Comparison of ENCODE assay signal across 21 cellular contexts in the genomic region with DNA sequence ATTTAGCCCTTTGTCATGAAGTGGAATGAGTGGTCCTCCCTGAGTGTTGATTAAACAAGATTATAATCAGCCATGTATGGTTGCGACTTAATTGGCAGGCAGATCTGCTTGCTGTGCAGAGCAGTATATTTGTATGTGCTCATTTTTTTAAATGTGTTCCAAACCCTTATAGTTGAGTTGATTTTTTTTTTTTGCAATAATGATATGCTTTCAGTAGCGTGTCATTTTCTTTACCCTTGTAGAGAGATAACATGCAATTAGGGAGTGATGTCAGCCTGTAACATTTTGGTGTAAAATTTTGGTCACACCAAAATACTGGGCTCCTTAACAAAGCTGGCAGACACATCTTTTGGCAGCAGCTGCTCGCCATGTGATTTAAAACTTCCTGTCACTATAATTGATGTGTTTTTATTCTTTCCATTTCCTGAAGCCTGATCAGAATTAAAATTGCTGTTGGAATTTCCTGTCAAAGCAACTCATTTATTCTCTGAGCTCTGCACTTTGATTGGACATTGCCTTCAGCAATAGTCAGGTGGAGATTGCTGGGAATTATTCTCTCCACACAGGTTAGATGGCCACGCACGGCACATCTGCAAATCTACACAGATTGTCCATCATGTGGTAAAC.
DNase-seq lines count a peak whose midpoint lies in the region; ATAC-seq and TF ChIP-seq lines count a peak whose summit lies in the region.
"Had no signal": no experiment of that assay in that cellular context is flagged by ENCODE, and none has a peak within 500 bp of the region (broad histone marks: within the 10 kb centered on the region; RNA-seq: fewer than 3 reads in every experiment).

No MANE protein-coding gene starts in this region.

- H3K27ac ChIP-seq in OCI-LY7 (ENCODE audit: low read depth, low read length, poor library complexity, severe bottlenecking) (no peak overlapping the region), prostate gland (no peak overlapping the region)
- H3K27ac ChIP-seq: 22Rv1, coronary artery, epithelial cell of prostate, gastroesophageal sphincter, thyroid gland had no signal

- H3K27me3 Mint-ChIP-seq in activated CD8-positive, alpha-beta memory T cell treated with anti-CD3 and anti-CD28 coated beads, Interleukin-2, amount 10 ng/mL, durations not matched to agents 7 days and 5 days, result peaks cover 9% of the 10 kb centered on the region
- H3K27me3 Mint-ChIP-seq: activated naive CD4-positive, alpha-beta T cell treated with anti-CD3 and anti-CD28 coated beads, Interleukin-2, amount 10 ng/mL, durations not matched to agents 7 days and 5 days; stimulated activated memory B cell treated with anti-CD40 and anti-IgM and Interleukin-4, amounts not matched to agents 10 μg/mL and 1 μg/mL and 100 μg/mL, for 72 hours had no signal

- H3K27me3 ChIP-seq in prostate gland (replicated peaks; ENCODE audit: insufficient read depth), result no peaks in the 10 kb centered on the region
- H3K27me3 ChIP-seq: BE2C, gastroesophageal sphincter, thyroid gland had no signal

- no peaks in the 10 kb centered on the region for H4K20me1 ChIP-seq in OCI-LY7 (ENCODE audit: insufficient read depth, low read length)

- peaks cover 10% of the 10 kb centered on the region for H3K4me1 ChIP-seq in OCI-LY7 (ENCODE audit: insufficient read depth, low read length, poor library complexity, severe bottlenecking)
- no peaks in the 10 kb centered on the region for H3K4me1 ChIP-seq in prostate gland (replicated peaks)
- H3K4me1 ChIP-seq: gastroesophageal sphincter, thyroid gland had no signal

- H3K9me2 ChIP-seq in OCI-LY7 (ENCODE audit: insufficient read depth, low read length), result no peaks in the 10 kb centered on the region

- POLR2A ChIA-PET in OCI-LY7 (lab: Charles Lee), result no interaction called here

- no peaks in the 10 kb centered on the region for H3K79me2 ChIP-seq in OCI-LY7 (ENCODE audit: insufficient read depth, low read depth, low read length)

- no peak for TF ChIP-seq POLR2A in prostate gland (IDR thresholded peaks at IDR 0.05)
- TF ChIP-seq POLR2A in lower leg skin (IDR thresholded peaks at IDR 0.05), result no peak

- CTCF ChIA-PET in OCI-LY7 (lab: Charles Lee; ENCODE audit: unreplicated experiment), result no interaction called here
- CTCF ChIA-PET in activated CD8-positive, alpha-beta memory T cell treated with anti-CD3 and anti-CD28 coated beads, Interleukin-2, amount 10 ng/mL, durations not matched to agents 7 days and 5 days (lab: Charles Lee), result no interaction called here

- intact Hi-C loops in OCI-LY7 (cut with micrococcal nuclease; ENCODE audit: unreplicated experiment), result no loop called here
- intact Hi-C loops in prostate gland (cut with DNase I), result no loop called here
- intact Hi-C loops in lower leg skin (cut with DNase I; ENCODE audit: low total_unique reads), result no loop called here

- H3K4me2 ChIP-seq in OCI-LY7 (ENCODE audit: low read length), result peak overlapping the region; percentile 43

- no TSS peak for BruUV-seq in OCI-LY7 (replicated peaks; lab: Mats Ljungman, UMichigan)

- no peak for ATAC-seq in activated CD8-positive, alpha-beta memory T cell treated with anti-CD3 and anti-CD28 coated beads, Interleukin-2, amount 10 ng/mL, durations not matched to agents 7 days and 5 days
- ATAC-seq: gastroesophageal sphincter; left lobe of liver; right cardiac atrium; stimulated activated memory B cell treated with anti-CD40 and anti-IgM and Interleukin-4, amounts not matched to agents 10 μg/mL and 1 μg/mL and 100 μg/mL, for 72 hours had no signal

- no peak for TF ChIP-seq CTCF in OCI-LY7 (conservative IDR thresholded peaks at IDR 0.05; ENCODE audit: low read length)
- TF ChIP-seq CTCF in prostate gland (IDR thresholded peaks at IDR 0.05), result no peak
- TF ChIP-seq CTCF in lower leg skin (IDR thresholded peaks at IDR 0.05), result no peak

- H3K36me3 ChIP-seq in OCI-LY7 (ENCODE audit: insufficient read depth, low read length) (no peaks in the 10 kb centered on the region), prostate gland (no peaks in the 10 kb centered on the region)
- H3K36me3 ChIP-seq: BE2C, gastroesophageal sphincter, thyroid gland had no signal

- no peaks in the 10 kb centered on the region for H3K36me3 Mint-ChIP-seq in activated CD8-positive, alpha-beta memory T cell treated with anti-CD3 and anti-CD28 coated beads, Interleukin-2, amount 10 ng/mL, durations not matched to agents 7 days and 5 days
- H3K36me3 Mint-ChIP-seq: activated naive CD4-positive, alpha-beta T cell treated with anti-CD3 and anti-CD28 coated beads, Interleukin-2, amount 10 ng/mL, durations not matched to agents 7 days and 5 days; stimulated activated memory B cell treated with anti-CD40 and anti-IgM and Interleukin-4, amounts not matched to agents 10 μg/mL and 1 μg/mL and 100 μg/mL, for 72 hours had no signal

- H3K4me1 Mint-ChIP-seq in activated CD8-positive, alpha-beta memory T cell treated with anti-CD3 and anti-CD28 coated beads, Interleukin-2, amount 10 ng/mL, durations not matched to agents 7 days and 5 days, result no peaks in the 10 kb centered on the region
- H3K4me1 Mint-ChIP-seq: activated naive CD4-positive, alpha-beta T cell treated with anti-CD3 and anti-CD28 coated beads, Interleukin-2, amount 10 ng/mL, durations not matched to agents 7 days and 5 days; stimulated activated memory B cell treated with anti-CD40 and anti-IgM and Interleukin-4, amounts not matched to agents 10 μg/mL and 1 μg/mL and 100 μg/mL, for 72 hours had no signal

- no peak overlapping the region for H3K27ac Mint-ChIP-seq in activated CD8-positive, alpha-beta memory T cell treated with anti-CD3 and anti-CD28 coated beads, Interleukin-2, amount 10 ng/mL, durations not matched to agents 7 days and 5 days
- H3K27ac Mint-ChIP-seq: activated naive CD4-positive, alpha-beta T cell treated with anti-CD3 and anti-CD28 coated beads, Interleukin-2, amount 10 ng/mL, durations not matched to agents 7 days and 5 days; HFFc6; stimulated activated memory B cell treated with anti-CD40 and anti-IgM and Interleukin-4, amounts not matched to agents 10 μg/mL and 1 μg/mL and 100 μg/mL, for 72 hours had no signal

- H3K4me3 ChIP-seq in OCI-LY7 (ENCODE audit: low read depth, low read length, poor library complexity, severe bottlenecking), result no peak overlapping the region
- H3K4me3 ChIP-seq in prostate gland, result no peak overlapping the region
- H3K4me3 ChIP-seq in lower leg skin (ENCODE audit: low read depth, poor library complexity, severe bottlenecking), result no peak overlapping the region
- H3K4me3 ChIP-seq: coronary artery, gastroesophageal sphincter, thyroid gland had no signal

- H3K4me3 Mint-ChIP-seq in activated CD8-positive, alpha-beta memory T cell treated with anti-CD3 and anti-CD28 coated beads, Interleukin-2, amount 10 ng/mL, durations not matched to agents 7 days and 5 days, result no peak overlapping the region
- H3K4me3 Mint-ChIP-seq: activated naive CD4-positive, alpha-beta T cell treated with anti-CD3 and anti-CD28 coated beads, Interleukin-2, amount 10 ng/mL, durations not matched to agents 7 days and 5 days; HFFc6; stimulated activated memory B cell treated with anti-CD40 and anti-IgM and Interleukin-4, amounts not matched to agents 10 μg/mL and 1 μg/mL and 100 μg/mL, for 72 hours had no signal

- DNase-seq in NCI-H1092 treated with DMSO at 0.1 percent for 48 hours (lab: John Stamatoyannopoulos, UW) (peak; percentile 50), NCI-H1092 (lab: John Stamatoyannopoulos, UW) (no peak), NCI-H2081 (lab: John Stamatoyannopoulos, UW) (peak; percentile 74 to 96), OCI-LY7 (ENCODE audit: low spot score) (peak; percentile 5), prostate gland (ENCODE audit: low spot score) (peak; percentile 9), lower leg skin (ENCODE audit: low spot score in 2 of 2) (no peak)
- no peak for DNase-seq in activated CD8-positive, alpha-beta memory T cell treated with anti-CD3 and anti-CD28 coated beads, Interleukin-2, amount 10 ng/mL, durations not matched to agents 7 days and 5 days
- DNase-seq in stimulated activated CD4-positive, alpha-beta T cell treated with anti-CD3 and anti-CD28 coated beads, Interleukin-4, amount 100 ng/mL, for 4 hours, result no peak
- DNase-seq: activated naive CD4-positive, alpha-beta T cell treated with anti-CD3 and anti-CD28 coated beads, Interleukin-2, amount 10 ng/mL, durations not matched to agents 7 days and 5 days; BE2C; HFFc6; occipital lobe; stimulated activated CD4-positive, alpha-beta T cell treated with anti-CD3 and anti-CD28 coated beads, Interleukin-15, amount 100 ng/mL, for 24 hours; thyroid gland had no signal

- H3K9me3 Mint-ChIP-seq in activated CD8-positive, alpha-beta memory T cell treated with anti-CD3 and anti-CD28 coated beads, Interleukin-2, amount 10 ng/mL, durations not matched to agents 7 days and 5 days (ENCODE audit: low read depth), result no peaks in the 10 kb centered on the region
- H3K9me3 Mint-ChIP-seq: activated naive CD4-positive, alpha-beta T cell treated with anti-CD3 and anti-CD28 coated beads, Interleukin-2, amount 10 ng/mL, durations not matched to agents 7 days and 5 days; stimulated activated memory B cell treated with anti-CD40 and anti-IgM and Interleukin-4, amounts not matched to agents 10 μg/mL and 1 μg/mL and 100 μg/mL, for 72 hours had no signal

- H2AFZ ChIP-seq in OCI-LY7 (ENCODE audit: low read length), result peak overlapping the region; percentile 62

- 30% methylated on average over 5 of the region's 5 CpGs for WGBS in prostate gland
- 9 to 14% methylated on average over 5 of the region's 5 CpGs for WGBS in lower leg skin, 2 donors

- H3K9me3 ChIP-seq in OCI-LY7 (ENCODE audit: low read length) (no peaks in the 10 kb centered on the region), prostate gland (no peaks in the 10 kb centered on the region)
- H3K9me3 ChIP-seq: BE2C, gastroesophageal sphincter, thyroid gland had no signal

Comparison
In these comparisons a context has a peak if more than half of its experiments do, and no peak if none do; other contexts are left out.
1. DNase-seq: peak in NCI-H1092 treated with DMSO at 0.1 percent for 48 hours (single experiment), NCI-H2081 (2 of 2), OCI-LY7 (single experiment) and prostate gland (single experiment); none in NCI-H1092 (single experiment), lower leg skin (0 of 2), activated CD8-positive, alpha-beta memory T cell treated with anti-CD3 and anti-CD28 coated beads, Interleukin-2, amount 10 ng/mL, durations not matched to agents 7 days and 5 days (single experiment) and stimulated activated CD4-positive, alpha-beta T cell treated with anti-CD3 and anti-CD28 coated beads, Interleukin-4, amount 100 ng/mL, for 4 hours (0 of 2).